ENCODE assay signal across 1 cellular context in genomic region chr12:116880817-116881324, GRCh38.
TF ChIP-seq lines count a peak whose summit lies in the region.

No MANE protein-coding gene starts in this region.

TF ChIP-seq in GM23338, 12 proteins besides CTCF, POLR2A, EP300 and RAD21 (continued from another document):
- no peak for TF ChIP-seq REST (IDR thresholded peaks at IDR 0.05; ENCODE audit: unreplicated experiment)
